In the genomic region with DNA sequence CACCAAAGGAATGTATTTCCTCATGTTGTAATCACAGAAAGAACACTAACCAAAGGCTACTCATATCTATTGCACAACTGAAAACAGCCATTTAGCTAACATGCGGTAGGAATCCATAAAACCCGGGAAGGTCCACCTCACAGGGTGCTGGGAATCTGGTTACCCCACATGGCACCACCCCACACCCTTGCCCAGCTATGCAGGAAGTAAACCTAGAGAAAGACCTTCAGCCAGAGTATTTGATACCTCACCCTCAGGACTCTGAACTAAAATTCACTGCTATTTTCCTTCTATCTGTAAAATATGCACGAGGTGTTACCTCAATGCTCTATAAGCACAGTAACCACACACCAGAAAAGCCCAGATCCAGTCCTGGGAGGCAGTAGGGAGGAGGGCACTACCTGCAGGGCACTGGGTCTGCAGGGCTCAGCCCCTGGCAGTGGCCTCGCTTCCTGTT, we compare ENCODE assay signal across 8 cellular contexts. TPM values are rescaled to one million over a fixed set of nuclear protein-coding genes. Genes with fewer than 3 reads are reported as not detected.
DNase-seq lines count a peak whose midpoint lies in the region; ATAC-seq and TF ChIP-seq lines count a peak whose summit lies in the region.

No MANE protein-coding gene starts in this region.

- no peak for ATAC-seq in activated naive CD8-positive, alpha-beta T cell treated with anti-CD3 and anti-CD28 coated beads, Interleukin-2, amount 50 U/mL, for 24 hours
- ATAC-seq in HG03095 (IDR thresholded peaks at IDR 0.05; ENCODE audit: unreplicated experiment), result no peak

- H3K9me3 ChIP-seq in MM.1S (replicated peaks; ENCODE audit: insufficient read depth, low read length), result no peaks in the 10 kb centered on the region

- peak overlapping the region; percentile 89 for H3K27ac Mint-ChIP-seq in activated naive CD8-positive, alpha-beta T cell treated with anti-CD3 and anti-CD28 coated beads, Interleukin-2, amount 50 U/mL, for 24 hours

- H3K4me1 Mint-ChIP-seq in activated naive CD8-positive, alpha-beta T cell treated with anti-CD3 and anti-CD28 coated beads, Interleukin-2, amount 50 U/mL, for 24 hours, result peaks cover 53% of the 10 kb centered on the region

- H3K9me2 ChIP-seq in MM.1S (replicated peaks; ENCODE audit: insufficient read depth, low read length), result no peaks in the 10 kb centered on the region

- H3F3A ChIP-seq in MM.1S (ENCODE audit: insufficient read depth, low read length), result peaks cover 34% of the 10 kb centered on the region

- TF ChIP-seq CTCF in MM.1S (IDR thresholded peaks at IDR 0.05; ENCODE audit: low read length), result no peak

- H3K9me3 Mint-ChIP-seq in activated naive CD8-positive, alpha-beta T cell treated with anti-CD3 and anti-CD28 coated beads, Interleukin-2, amount 50 U/mL, for 24 hours, result no peaks in the 10 kb centered on the region

- H3K4me2 ChIP-seq in MM.1S (ENCODE audit: low read depth, low read length), result peak overlapping the region; percentile 76

- H3K4me3 Mint-ChIP-seq in activated naive CD8-positive, alpha-beta T cell treated with anti-CD3 and anti-CD28 coated beads, Interleukin-2, amount 50 U/mL, for 24 hours, result peak overlapping the region; percentile 38

- no peaks in the 10 kb centered on the region for H3K36me3 ChIP-seq in MM.1S (replicated peaks; ENCODE audit: insufficient read depth, low read length)

- H3K9ac ChIP-seq in MM.1S (ENCODE audit: low read length), result peak overlapping the region; percentile 54

- H4K20me1 ChIP-seq in MM.1S (ENCODE audit: insufficient read depth, low read length), result no peaks in the 10 kb centered on the region

- H3K27me3 Mint-ChIP-seq in activated naive CD8-positive, alpha-beta T cell treated with anti-CD3 and anti-CD28 coated beads, Interleukin-2, amount 50 U/mL, for 24 hours, result no peaks in the 10 kb centered on the region

- H3K27ac ChIP-seq in MM.1S (ENCODE audit: low read length), result peak overlapping the region; percentile 99

- DNase-seq in ELR (ENCODE audit: low read depth) (peak; percentile 97), MM.1S (peak; percentile 28), iPS-NIHi7 (ENCODE audit: extremely low spot score) (peak; percentile 22), superior temporal gyrus (ENCODE audit: extremely low spot score) (peak; percentile 33), occipital lobe (lab: John Stamatoyannopoulos, UW) (no peak), mesenteric fat pad (ENCODE audit: low spot score) (no peak)
- peak; percentile 13 for DNase-seq in activated naive CD8-positive, alpha-beta T cell treated with anti-CD3 and anti-CD28 coated beads, Interleukin-2, amount 50 U/mL, for 24 hours

- no peak overlapping the region for H2AFZ ChIP-seq in MM.1S (ENCODE audit: low read length)

- peaks cover 40% of the 10 kb centered on the region for H3K4me1 ChIP-seq in MM.1S (ENCODE audit: low read length)

- peaks cover 57% of the 10 kb centered on the region for H3K79me2 ChIP-seq in MM.1S (ENCODE audit: low read length)

- no peaks in the 10 kb centered on the region for H3K27me3 ChIP-seq in MM.1S (replicated peaks; ENCODE audit: insufficient read depth, low read length)

- H3K4me3 ChIP-seq in MM.1S (ENCODE audit: low read length), result peak overlapping the region; percentile 39

- peaks cover 28% of the 10 kb centered on the region for H3K36me3 Mint-ChIP-seq in activated naive CD8-positive, alpha-beta T cell treated with anti-CD3 and anti-CD28 coated beads, Interleukin-2, amount 50 U/mL, for 24 hours (ENCODE audit: low read depth)

RNA-seq across cellular contexts. Expression of a gene that starts 45.8 kb away (rescaled TPM):
- total RNA-seq in occipital lobe (94.7 TPM), mesenteric fat pad (33.8 TPM)

Comparison
In these comparisons a context has a peak if more than half of its experiments do, and no peak if none do; other contexts are left out.
1. DNase-seq: peak in ELR (single experiment), MM.1S (single experiment), activated naive CD8-positive, alpha-beta T cell treated with anti-CD3 and anti-CD28 coated beads, Interleukin-2, amount 50 U/mL, for 24 hours (single experiment), iPS-NIHi7 (single experiment) and superior temporal gyrus (single experiment); none in occipital lobe (single experiment) and mesenteric fat pad (single experiment).